Comparison of ENCODE assay signal across 1 cellular context in genomic region chr17:21089933-21090888, GRCh38.
TF ChIP-seq lines count a peak whose summit lies in the region.

No MANE protein-coding gene starts in this region.

TF ChIP-seq in GM12878, 131 proteins besides CTCF, POLR2A, EP300 and RAD21 (continued from another document):
- TF ChIP-seq ZNF592 (IDR thresholded peaks at IDR 0.05), result no peak
- TF ChIP-seq SMAD1 (IDR thresholded peaks at IDR 0.05; ENCODE audit: low read depth, partially characterized antibody), result no peak
- no peak for TF ChIP-seq REST (IDR thresholded peaks at IDR 0.05; ENCODE audit: low read depth, low read length)
- TF ChIP-seq RUNX3 (IDR thresholded peaks at IDR 0.05; ENCODE audit: low read length), result 0 out of 2 replicates have a peak, but pooled peaks have one; percentile 7
- no peak for TF ChIP-seq SMARCA5 (IDR thresholded peaks at IDR 0.05)
- no peak for TF ChIP-seq NFIC (IDR thresholded peaks at IDR 0.05; ENCODE audit: low read depth, low read length)
- peak; percentile 51 for TF ChIP-seq MEF2B (IDR thresholded peaks at IDR 0.05; ENCODE audit: partially characterized antibody, poor library complexity, severe bottlenecking)
- TF ChIP-seq IRF3 (IDR thresholded peaks at IDR 0.05), result no peak
- no peak for TF ChIP-seq MLLT1 (IDR thresholded peaks at IDR 0.05)
- TF ChIP-seq ATF7 (IDR thresholded peaks at IDR 0.05; ENCODE audit: low read depth), result 0 out of 2 replicates have a peak, but pooled peaks have one; percentile 14
- no peak for TF ChIP-seq HSF1 (IDR thresholded peaks at IDR 0.05; ENCODE audit: low read depth, low read length)
- TF ChIP-seq BACH1 (IDR thresholded peaks at IDR 0.05; ENCODE audit: borderline replicate concordance), result no peak
